36 cellular contexts compared by ENCODE assay signal in genomic region chr7:15046851-15047250, GRCh38.
"Had no signal": no experiment of that assay in that cellular context is flagged by ENCODE, and none has a peak within 500 bp of the region (broad histone marks: within the 10 kb centered on the region; RNA-seq: fewer than 3 reads in every experiment).

No MANE protein-coding gene starts in this region.

- H3K4me1 Mint-ChIP-seq: activated CD4-positive, alpha-beta memory T cell treated with anti-CD3 and anti-CD28 coated beads, Interleukin-2, amount 10 ng/mL, durations not matched to agents 7 days and 5 days; activated CD8-positive, alpha-beta memory T cell treated with anti-CD3 and anti-CD28 coated beads, Interleukin-2, amount 10 ng/mL, durations not matched to agents 7 days and 5 days; activated naive CD8-positive, alpha-beta T cell treated with anti-CD3 and anti-CD28 coated beads for 36 hours; activated T-helper 17 cell treated with anti-CD3 and anti-CD28 coated beads, Interleukin-2, amount 50 U/mL, for 72 hours; T-cell; T-helper 17 cell had no signal

- FAIRE-seq: astrocyte, K562 had no signal

- H3K36me3 ChIP-seq: breast epithelium, SJCRH30, WERI-Rb-1 had no signal

- H3K27me3 Mint-ChIP-seq: activated CD4-positive, alpha-beta memory T cell treated with anti-CD3 and anti-CD28 coated beads, Interleukin-2, amount 10 ng/mL, durations not matched to agents 7 days and 5 days; activated CD8-positive, alpha-beta memory T cell treated with anti-CD3 and anti-CD28 coated beads, Interleukin-2, amount 10 ng/mL, durations not matched to agents 7 days and 5 days; activated naive CD8-positive, alpha-beta T cell treated with anti-CD3 and anti-CD28 coated beads for 36 hours; activated T-helper 17 cell treated with anti-CD3 and anti-CD28 coated beads, Interleukin-2, amount 50 U/mL, for 72 hours; T-cell; T-helper 17 cell had no signal

- H3K27ac Mint-ChIP-seq: activated CD4-positive, alpha-beta memory T cell treated with anti-CD3 and anti-CD28 coated beads, Interleukin-2, amount 10 ng/mL, durations not matched to agents 7 days and 5 days; activated CD8-positive, alpha-beta memory T cell treated with anti-CD3 and anti-CD28 coated beads, Interleukin-2, amount 10 ng/mL, durations not matched to agents 7 days and 5 days; activated naive CD8-positive, alpha-beta T cell treated with anti-CD3 and anti-CD28 coated beads for 36 hours; activated T-cell treated with anti-CD3 and anti-CD28 coated beads, Interleukin-2, amount 50 U/mL, for 72 hours; activated T-helper 17 cell treated with anti-CD3 and anti-CD28 coated beads, Interleukin-2, amount 50 U/mL, for 72 hours; T-cell; T-helper 17 cell had no signal

- H3K4me1 ChIP-seq: body of pancreas, breast epithelium, SJCRH30 had no signal

- H3K4me3 Mint-ChIP-seq: activated CD4-positive, alpha-beta memory T cell treated with anti-CD3 and anti-CD28 coated beads, Interleukin-2, amount 10 ng/mL, durations not matched to agents 7 days and 5 days; activated CD8-positive, alpha-beta memory T cell treated with anti-CD3 and anti-CD28 coated beads, Interleukin-2, amount 10 ng/mL, durations not matched to agents 7 days and 5 days; activated naive CD8-positive, alpha-beta T cell treated with anti-CD3 and anti-CD28 coated beads for 36 hours; activated T-cell treated with anti-CD3 and anti-CD28 coated beads, Interleukin-2, amount 50 U/mL, for 72 hours; activated T-helper 17 cell treated with anti-CD3 and anti-CD28 coated beads, Interleukin-2, amount 50 U/mL, for 72 hours; T-cell; T-helper 17 cell had no signal

- H3K9me3 Mint-ChIP-seq: activated CD4-positive, alpha-beta memory T cell treated with anti-CD3 and anti-CD28 coated beads, Interleukin-2, amount 10 ng/mL, durations not matched to agents 7 days and 5 days; activated T-helper 17 cell treated with anti-CD3 and anti-CD28 coated beads, Interleukin-2, amount 50 U/mL, for 72 hours had no signal

- H3K36me3 Mint-ChIP-seq: activated CD8-positive, alpha-beta memory T cell treated with anti-CD3 and anti-CD28 coated beads, Interleukin-2, amount 10 ng/mL, durations not matched to agents 7 days and 5 days; activated naive CD8-positive, alpha-beta T cell treated with anti-CD3 and anti-CD28 coated beads for 36 hours; T-cell had no signal

- H3K9me3 ChIP-seq: body of pancreas, breast epithelium, SJCRH30 had no signal

- DNase-seq: activated CD4-positive, alpha-beta memory T cell treated with anti-CD3 and anti-CD28 coated beads, Interleukin-2, amount 10 ng/mL, durations not matched to agents 7 days and 5 days; activated CD4-positive, alpha-beta T cell treated with anti-CD3 and anti-CD28 coated beads for 1 hour; activated CD4-positive, alpha-beta T cell treated with anti-CD3 and anti-CD28 coated beads for 48 hours; activated CD4-positive, CD25-positive, alpha-beta regulatory T cell; activated CD8-positive, alpha-beta memory T cell treated with anti-CD3 and anti-CD28 coated beads for 24 hours; activated CD8-positive, alpha-beta memory T cell treated with anti-CD3 and anti-CD28 coated beads, Interleukin-2, amount 10 ng/mL, durations not matched to agents 7 days and 5 days; activated effector memory CD4-positive, alpha-beta T cell treated with anti-CD3 and anti-CD28 coated beads, Interleukin-2, amount 50 U/mL, for 16 hours; activated naive CD4-positive, alpha-beta T cell; activated naive CD4-positive, alpha-beta T cell treated with anti-CD3 and anti-CD28 coated beads, Interleukin-2, amount 50 U/mL, for 16 hours; activated naive CD8-positive, alpha-beta T cell treated with anti-CD3 and anti-CD28 coated beads for 36 hours; activated T-cell treated with anti-CD3 and anti-CD28 coated beads, Interleukin-2, amount 50 U/mL, for 1 hour; activated T-cell treated with anti-CD3 and anti-CD28 coated beads, Interleukin-2, amount 50 U/mL, for 72 hours; amniotic stem cell; body of pancreas; NCI-H1105; NCI-H1417 treated with DMSO at 0.1 percent for 48 hours; NCI-H187 treated with DMSO at 0.1 percent for 48 hours; NCI-H2081; NCI-H2171 treated with DMSO at 0.1 percent for 48 hours; NCI-H2227 treated with DMSO at 0.1 percent for 48 hours; NCI-H446; NCI-H524; NCI-H69; NCI-H82; SHP77; SJCRH30; T-cell; T-helper 17 cell; T-helper 9 cell; WERI-Rb-1 had no signal

- H3K27me3 ChIP-seq: body of pancreas, breast epithelium, SJCRH30 had no signal

- H3K4me3 ChIP-seq: body of pancreas, breast epithelium, K562, SJCRH30, SK-N-MC had no signal

- ATAC-seq: activated CD8-positive, alpha-beta memory T cell treated with anti-CD3 and anti-CD28 coated beads, Interleukin-2, amount 10 ng/mL, durations not matched to agents 7 days and 5 days; activated T-cell treated with anti-CD3 and anti-CD28 coated beads, Interleukin-2, amount 50 U/mL, for 72 hours; activated T-helper 17 cell treated with anti-CD3 and anti-CD28 coated beads, Interleukin-2, amount 50 U/mL, for 72 hours; body of pancreas; K562; Panc1; T-cell; T-helper 17 cell had no signal

- H3K27ac ChIP-seq: body of pancreas, breast epithelium, SJCRH30, SK-N-MC, WERI-Rb-1 had no signal
